In the genomic region with DNA sequence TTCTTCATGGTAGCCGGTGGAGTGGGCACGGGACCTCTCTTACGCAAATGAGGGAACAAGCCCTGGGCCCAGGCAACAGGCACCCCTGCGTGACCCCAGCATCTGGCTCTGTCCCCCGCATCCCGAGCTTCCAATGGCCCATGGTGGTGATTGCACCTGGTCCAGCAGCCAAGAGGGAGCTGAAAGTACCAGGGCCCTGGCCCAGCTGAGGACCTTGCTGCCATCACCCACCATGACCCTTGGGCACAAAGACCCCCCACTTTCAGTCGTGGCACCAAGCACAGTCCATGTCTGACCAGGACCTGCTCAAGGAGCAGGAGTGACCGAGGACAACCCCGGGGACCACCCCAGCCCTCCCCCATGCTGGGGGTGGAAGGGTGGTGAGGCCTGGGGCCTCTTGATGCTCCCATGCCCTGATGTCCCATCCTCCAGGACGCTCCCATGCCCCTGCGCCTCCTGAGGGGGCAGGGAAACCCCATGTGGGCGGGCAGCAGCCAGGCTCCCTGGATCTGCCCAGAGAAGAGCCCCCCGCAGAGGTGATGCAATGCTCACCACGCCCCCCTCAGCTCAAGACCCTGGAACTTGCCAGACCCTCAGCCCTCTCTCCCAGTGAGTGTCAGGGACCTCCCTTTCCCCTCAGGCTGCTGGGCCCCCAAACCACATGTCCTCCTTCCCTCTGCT, we compare ENCODE assay signal across 1 cellular context.
TF ChIP-seq lines count a peak whose summit lies in the region.

No MANE protein-coding gene starts in this region.

TF ChIP-seq in H1, 55 proteins besides CTCF, POLR2A, EP300 and RAD21:
- TF ChIP-seq KDM1A (IDR thresholded peaks at IDR 0.05; ENCODE audit: borderline replicate concordance, low read length) (no peak), FOSL1 (IDR thresholded peaks at IDR 0.05; ENCODE audit: insufficient read depth, low read depth, low read length) (no peak), CBX5 (IDR thresholded peaks at IDR 0.05; ENCODE audit: low read depth, low read length) (no peak), BACH1 (IDR thresholded peaks at IDR 0.05; ENCODE audit: low read length) (no peak), SP1 (IDR thresholded peaks at IDR 0.05; ENCODE audit: low read depth, low read length) (no peak), BRCA1 (IDR thresholded peaks at IDR 0.05; ENCODE audit: low read depth, low read length) (no peak)
- TF ChIP-seq, protein P1, sequence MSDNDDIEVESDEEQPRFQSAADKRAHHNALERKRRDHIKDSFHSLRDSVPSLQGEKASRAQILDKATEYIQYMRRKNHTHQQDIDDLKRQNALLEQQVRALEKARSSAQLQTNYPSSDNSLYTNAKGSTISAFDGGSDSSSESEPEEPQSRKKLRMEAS (IDR thresholded peaks at IDR 0.05): no peak
- TF ChIP-seq, protein P2, sequence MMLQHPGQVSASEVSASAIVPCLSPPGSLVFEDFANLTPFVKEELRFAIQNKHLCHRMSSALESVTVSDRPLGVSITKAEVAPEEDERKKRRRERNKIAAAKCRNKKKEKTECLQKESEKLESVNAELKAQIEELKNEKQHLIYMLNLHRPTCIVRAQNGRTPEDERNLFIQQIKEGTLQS (IDR thresholded peaks at IDR 0.05; ENCODE audit: insufficient read depth, low read depth, low read length): no peak
